Comparison of ENCODE assay signal across 17 cellular contexts in the genomic region with DNA sequence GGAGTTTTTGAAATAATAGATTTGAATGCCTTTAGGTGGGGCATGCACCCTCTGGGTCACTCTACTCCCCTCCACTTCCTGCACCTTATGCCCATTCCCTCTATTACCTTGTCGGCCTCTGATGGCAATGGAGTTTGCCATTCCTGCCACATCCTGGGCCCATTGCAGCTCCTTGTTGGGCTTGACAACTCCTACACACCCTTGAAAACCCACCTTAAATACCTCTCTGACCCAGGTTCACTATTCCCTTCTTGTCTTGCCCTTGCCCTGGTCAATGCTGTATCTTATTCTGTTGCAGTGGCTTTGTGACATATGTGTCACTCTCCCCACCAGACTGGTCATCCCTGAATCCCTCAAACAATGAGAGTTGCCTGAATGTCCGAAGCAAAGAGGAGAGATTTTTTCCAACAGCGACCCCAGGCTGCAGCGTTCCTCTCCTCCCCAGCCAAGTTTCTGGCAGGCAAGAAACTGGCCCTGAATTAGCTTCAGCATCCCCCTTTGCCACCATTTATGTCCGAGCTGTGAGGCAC. TPM values are rescaled to one million over a fixed set of nuclear protein-coding genes. Genes with fewer than 3 reads are reported as not detected.
DNase-seq lines count a peak whose midpoint lies in the region; ATAC-seq and TF ChIP-seq lines count a peak whose summit lies in the region.
"Had no signal": no experiment of that assay in that cellular context is flagged by ENCODE, and none has a peak within 500 bp of the region (broad histone marks: within the 10 kb centered on the region; RNA-seq: fewer than 3 reads in every experiment).

No MANE protein-coding gene starts in this region.

- peak overlapping the region; percentile 96 for H3K4me2 ChIP-seq in Loucy (ENCODE audit: low read depth, low read length, poor library complexity, severe bottlenecking)
- H3K4me2 ChIP-seq: A549 had no signal

- H3K27ac Mint-ChIP-seq in activated CD4-positive, alpha-beta T cell treated with anti-CD3 and anti-CD28 coated beads, Interleukin-2, amount 10 ng/mL, durations not matched to agents 24 days and 14 days, result peak overlapping the region; percentile 100
- peak overlapping the region; percentile 98 for H3K27ac Mint-ChIP-seq in activated naive CD8-positive, alpha-beta T cell treated with anti-CD3 and anti-CD28 coated beads, Interleukin-2, amount 50 U/mL, for 24 hours
- H3K27ac Mint-ChIP-seq in stimulated activated effector memory CD8-positive, alpha-beta T cell treated with anti-CD3 and anti-CD28 coated beads, Interleukin-12 subunit alpha, Interleukin-12 subunit beta, amount 100 ng/mL, for 72 hours, result peak overlapping the region; percentile 98

- H3K4me1 ChIP-seq in Loucy (ENCODE audit: insufficient read depth, low read length, poor library complexity, severe bottlenecking) (peaks cover 82% of the 10 kb centered on the region), SJCRH30 (0 out of 2 replicates have a peak, but pooled peaks cover 3% of the 10 kb centered on the region)

- H3F3A ChIP-seq in Loucy (ENCODE audit: low read depth), result peaks cover 7% of the 10 kb centered on the region; the same call in 1 of the 2 replicates

- no peaks in the 10 kb centered on the region for H3K9me3 Mint-ChIP-seq in activated CD4-positive, alpha-beta T cell treated with anti-CD3 and anti-CD28 coated beads, Interleukin-2, amount 10 ng/mL, durations not matched to agents 24 days and 14 days
- peaks cover 4% of the 10 kb centered on the region for H3K9me3 Mint-ChIP-seq in activated naive CD8-positive, alpha-beta T cell treated with anti-CD3 and anti-CD28 coated beads, Interleukin-2, amount 50 U/mL, for 24 hours
- no peaks in the 10 kb centered on the region for H3K9me3 Mint-ChIP-seq in stimulated activated effector memory CD8-positive, alpha-beta T cell treated with anti-CD3 and anti-CD28 coated beads, Interleukin-12 subunit alpha, Interleukin-12 subunit beta, amount 100 ng/mL, for 72 hours

- no peaks in the 10 kb centered on the region for H3K27me3 Mint-ChIP-seq in activated CD4-positive, alpha-beta T cell treated with anti-CD3 and anti-CD28 coated beads, Interleukin-2, amount 10 ng/mL, durations not matched to agents 24 days and 14 days
- no peaks in the 10 kb centered on the region for H3K27me3 Mint-ChIP-seq in activated naive CD8-positive, alpha-beta T cell treated with anti-CD3 and anti-CD28 coated beads, Interleukin-2, amount 50 U/mL, for 24 hours

- no peaks in the 10 kb centered on the region for H4K20me1 ChIP-seq in Loucy (ENCODE audit: insufficient read depth, low read length, poor library complexity, severe bottlenecking)

- H3K9ac ChIP-seq in Loucy (ENCODE audit: low read depth, low read length, poor library complexity, severe bottlenecking), result peak overlapping the region; percentile 82

- peak overlapping the region; percentile 95 for H3K4me3 Mint-ChIP-seq in activated CD4-positive, alpha-beta T cell treated with anti-CD3 and anti-CD28 coated beads, Interleukin-2, amount 10 ng/mL, durations not matched to agents 24 days and 14 days
- H3K4me3 Mint-ChIP-seq in activated naive CD8-positive, alpha-beta T cell treated with anti-CD3 and anti-CD28 coated beads, Interleukin-2, amount 50 U/mL, for 24 hours, result peak overlapping the region; percentile 98
- H3K4me3 Mint-ChIP-seq in stimulated activated effector memory CD8-positive, alpha-beta T cell treated with anti-CD3 and anti-CD28 coated beads, Interleukin-12 subunit alpha, Interleukin-12 subunit beta, amount 100 ng/mL, for 72 hours, result peak overlapping the region; percentile 87

- no peaks in the 10 kb centered on the region for H3K9me3 ChIP-seq in Loucy (ENCODE audit: insufficient read depth, low read depth, low read length)
- peaks cover 7% of the 10 kb centered on the region for H3K9me3 ChIP-seq in SJCRH30 (replicated peaks)
- H3K9me3 ChIP-seq: upper lobe of left lung had no signal

- H3K4me3 ChIP-seq in Loucy (ENCODE audit: low read length, poor library complexity, severe bottlenecking), result peak overlapping the region; percentile 77
- H3K4me3 ChIP-seq in SJCRH30, result no peak overlapping the region
- no peak overlapping the region for H3K4me3 ChIP-seq in H7 (ENCODE audit: insufficient read depth, low read depth, low read length)
- H3K4me3 ChIP-seq: A549, upper lobe of left lung had no signal

- H3K9me2 ChIP-seq in Loucy (replicated peaks; ENCODE audit: low read depth, low read length), result no peaks in the 10 kb centered on the region

- H3K36me3 ChIP-seq in Loucy (ENCODE audit: insufficient read depth, low read length), result no peaks in the 10 kb centered on the region
- no peaks in the 10 kb centered on the region for H3K36me3 ChIP-seq in SJCRH30
- no peaks in the 10 kb centered on the region for H3K36me3 ChIP-seq in H7 (replicated peaks; ENCODE audit: control insufficient read depth, insufficient read depth, low read length)
- H3K36me3 ChIP-seq: upper lobe of left lung had no signal

- no peak overlapping the region for H3K27ac ChIP-seq in SJCRH30
- H3K27ac ChIP-seq: RWPE1, upper lobe of left lung had no signal

- intact Hi-C loops in activated CD4-positive, alpha-beta T cell treated with anti-CD3 and anti-CD28 coated beads, Interleukin-2, amount 10 ng/mL, durations not matched to agents 24 days and 14 days (cut with micrococcal nuclease), result loop anchor here (1.0 to 5.0 kb wide), 5 partner anchors 14 to 1104 kb away; no protein-coding TSS in a partner anchor

- H3K36me3 Mint-ChIP-seq in activated CD4-positive, alpha-beta T cell treated with anti-CD3 and anti-CD28 coated beads, Interleukin-2, amount 10 ng/mL, durations not matched to agents 24 days and 14 days (ENCODE audit: low read depth), result peaks cover 71% of the 10 kb centered on the region
- H3K36me3 Mint-ChIP-seq in activated naive CD8-positive, alpha-beta T cell treated with anti-CD3 and anti-CD28 coated beads, Interleukin-2, amount 50 U/mL, for 24 hours (ENCODE audit: low read depth), result peaks cover 73% of the 10 kb centered on the region
- H3K36me3 Mint-ChIP-seq in stimulated activated effector memory CD8-positive, alpha-beta T cell treated with anti-CD3 and anti-CD28 coated beads, Interleukin-12 subunit alpha, Interleukin-12 subunit beta, amount 100 ng/mL, for 72 hours, result peaks cover 82% of the 10 kb centered on the region

- peaks cover 52% of the 10 kb centered on the region for H3K79me2 ChIP-seq in Loucy (ENCODE audit: insufficient read depth, low read length)

- ATAC-seq in activated naive CD8-positive, alpha-beta T cell treated with anti-CD3 and anti-CD28 coated beads, Interleukin-2, amount 50 U/mL, for 24 hours, result no peak
- ATAC-seq in stimulated activated effector memory CD8-positive, alpha-beta T cell treated with anti-CD3 and anti-CD28 coated beads, Interleukin-12 subunit alpha, Interleukin-12 subunit beta, amount 100 ng/mL, for 72 hours, result no peak
- ATAC-seq in GM18870 (IDR thresholded peaks at IDR 0.05; ENCODE audit: unreplicated experiment), result no peak
- ATAC-seq: A549, left colon had no signal

- H2AFZ ChIP-seq in Loucy (ENCODE audit: low read length), result no peak overlapping the region

- H3K4me1 Mint-ChIP-seq in activated CD4-positive, alpha-beta T cell treated with anti-CD3 and anti-CD28 coated beads, Interleukin-2, amount 10 ng/mL, durations not matched to agents 24 days and 14 days, result peaks cover 55% of the 10 kb centered on the region
- peaks cover 87% of the 10 kb centered on the region for H3K4me1 Mint-ChIP-seq in activated naive CD8-positive, alpha-beta T cell treated with anti-CD3 and anti-CD28 coated beads, Interleukin-2, amount 50 U/mL, for 24 hours
- H3K4me1 Mint-ChIP-seq in stimulated activated effector memory CD8-positive, alpha-beta T cell treated with anti-CD3 and anti-CD28 coated beads, Interleukin-12 subunit alpha, Interleukin-12 subunit beta, amount 100 ng/mL, for 72 hours, result peaks cover 77% of the 10 kb centered on the region

- no peaks in the 10 kb centered on the region for H3K27me3 ChIP-seq in Loucy (ENCODE audit: insufficient read depth, low read length, poor library complexity, severe bottlenecking)
- no peaks in the 10 kb centered on the region for H3K27me3 ChIP-seq in SJCRH30
- peaks cover 2% of the 10 kb centered on the region; the same call in 1 of the 2 replicates for H3K27me3 ChIP-seq in H7 (ENCODE audit: control insufficient read depth, insufficient read depth, low read length)
- H3K27me3 ChIP-seq: upper lobe of left lung had no signal

- TF ChIP-seq CTCF in Loucy (conservative IDR thresholded peaks at IDR 0.05; ENCODE audit: low read length), result no peak

- no peak for DNase-seq in activated CD4-positive, alpha-beta T cell treated with anti-CD3 and anti-CD28 coated beads, Interleukin-2, amount 10 ng/mL, durations not matched to agents 24 days and 14 days
- DNase-seq in activated CD4-positive, alpha-beta T cell treated with anti-CD3 and anti-CD28 coated beads for 48 hours, result no peak
- DNase-seq in activated naive CD8-positive, alpha-beta T cell treated with anti-CD3 and anti-CD28 coated beads, Interleukin-2, amount 50 U/mL, for 24 hours, result no peak
- DNase-seq in stimulated activated effector memory CD8-positive, alpha-beta T cell treated with anti-CD3 and anti-CD28 coated beads, Interleukin-12 subunit alpha, Interleukin-12 subunit beta, amount 100 ng/mL, for 72 hours (ENCODE audit: low spot score in 2 of 2), result no peak
- DNase-seq in SJCRH30 (no peak), H7 (no peak)
- DNase-seq: left colon, NCI-H1105 treated with DMSO at 0.1 percent for 48 hours, NCI-H526 treated with DMSO at 0.1 percent for 48 hours, small intestine, T1000, upper lobe of left lung had no signal

RNA-seq across cellular contexts. Expression of gene CCR7, which starts 2.4 kb away (rescaled TPM):
- total RNA-seq in activated CD4-positive, alpha-beta T cell treated with anti-CD3 and anti-CD28 coated beads, Interleukin-2, amount 10 ng/mL, durations not matched to agents 24 days and 14 days, result 217 and 220 TPM in 2 replicates
- 0.05 TPM in 1 of 2 replicates, not detected in the other for total RNA-seq in SJCRH30 (2014; rRNA removed; shearing (Covaris generic))
- total RNA-seq in H7 (2014; rRNA removed; shearing (Covaris generic)), result 1.1 TPM in 1 of 2 replicates, not detected in the other
- total RNA-seq: H4 had no signal

Comparison
In these comparisons a context has a peak if more than half of its experiments do, and no peak if none do; other contexts are left out.
1. RNA of gene CCR7, which starts 2.4 kb away (total RNA-seq): 217 to 220 TPM in activated CD4-positive, alpha-beta T cell treated with anti-CD3 and anti-CD28 coated beads, Interleukin-2, amount 10 ng/mL, durations not matched to agents 24 days and 14 days; 1.1 TPM in H7 and 0.05 TPM in SJCRH30; every median in the first group is over 100 times any median in the second.
2. Peak in every context shown above with its lines, with median percentiles within 50 percentile points of each other: H3K27ac Mint-ChIP-seq and H3K4me3 Mint-ChIP-seq.